In the genomic region with DNA sequence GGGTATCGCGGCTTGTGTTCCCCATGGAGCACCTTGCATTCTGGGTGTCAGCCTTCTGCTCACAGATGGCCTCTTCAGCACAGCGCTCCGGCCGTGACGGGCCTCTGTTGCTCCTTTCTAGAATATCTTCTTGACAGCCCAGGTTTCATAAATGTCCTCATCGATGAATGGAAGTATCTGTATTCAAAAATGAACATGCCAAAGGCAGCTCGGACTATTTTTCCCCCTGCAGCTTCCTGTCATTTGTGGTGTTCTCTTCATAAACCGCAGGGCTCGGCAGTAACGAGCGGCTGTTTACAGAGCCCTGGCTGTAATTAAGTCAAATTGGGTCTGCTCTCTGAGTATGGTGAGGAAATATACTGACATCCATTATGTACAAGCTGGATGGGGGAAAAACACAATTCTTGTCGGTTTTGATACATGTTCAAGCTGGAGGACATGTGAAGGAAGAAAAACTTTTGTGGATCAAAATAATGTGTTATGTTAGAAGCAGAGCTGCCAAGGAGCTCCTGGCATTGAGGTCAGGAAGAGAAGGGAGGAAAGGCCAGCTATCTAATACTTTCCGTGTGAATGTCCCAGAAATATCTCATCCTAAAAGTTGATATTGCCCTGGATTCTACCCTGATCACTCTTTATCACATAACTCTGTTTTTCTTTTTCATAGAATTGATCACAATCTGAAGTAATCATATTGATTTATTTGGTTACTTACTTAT, we compare ENCODE assay signal across 8 cellular contexts.
A peak's percentile ranks its signal among the peaks of the same experiment; 100 is the strongest.
DNase-seq lines count a peak whose midpoint lies in the region; ATAC-seq and TF ChIP-seq lines count a peak whose summit lies in the region.

No MANE protein-coding gene starts in this region.

- H3K9ac ChIP-seq in mesenchymal stem cell (ENCODE audit: low read length), result no peak overlapping the region

- intact Hi-C loops in activated B cell treated with CpG ODN at 0.5 μM for 24 hours (cut with micrococcal nuclease), result no loop called here

- CTCF ChIA-PET in activated B cell treated with CpG ODN at 0.5 μM for 24 hours (lab: Charles Lee), result no interaction called here

- peak overlapping the region in 1 of 2 experiments; percentile 8 for H3K4me3 ChIP-seq in mesenchymal stem cell (ENCODE audit: insufficient read depth in 1 of 2, low read depth in 1 of 2, low read length in 2 of 2)

- H2BK15ac ChIP-seq in mesenchymal stem cell (ENCODE audit: low read depth, poor library complexity, severe bottlenecking), result no peak overlapping the region

- no peak overlapping the region for H3K14ac ChIP-seq in mesenchymal stem cell (ENCODE audit: low read length in 2 of 2)

- POLR2A ChIA-PET in activated B cell treated with CpG ODN at 0.5 μM for 24 hours (lab: Charles Lee), result no interaction called here

- no peak overlapping the region for H3K27ac ChIP-seq in mesenchymal stem cell (ENCODE audit: low read length, poor library complexity, severe bottlenecking)

- H3K36me3 Mint-ChIP-seq in activated B cell treated with CpG ODN at 0.5 μM for 24 hours (ENCODE audit: low read depth), result no peaks in the 10 kb centered on the region

- peak overlapping the region; percentile 9 for H2BK120ac ChIP-seq in mesenchymal stem cell (ENCODE audit: low read depth, low read length)

- H3K23ac ChIP-seq in mesenchymal stem cell (ENCODE audit: low read length in 2 of 2), result no peak overlapping the region

- H2AK5ac ChIP-seq in mesenchymal stem cell (ENCODE audit: low read length, severe bottlenecking), result no peak overlapping the region

- H3K27me3 ChIP-seq in mesenchymal stem cell (ENCODE audit: control insufficient read depth in 1 of 2, insufficient read depth in 1 of 2, low read length in 2 of 2), result peaks cover 0 to 3% of the 10 kb centered on the region in 2 experiments

- peak overlapping the region; percentile 60 for H4K8ac ChIP-seq in mesenchymal stem cell (ENCODE audit: low read length)

- H3K27me3 Mint-ChIP-seq in activated B cell treated with CpG ODN at 0.5 μM for 24 hours, result peaks cover 16% of the 10 kb centered on the region

- TF ChIP-seq CTCF in activated B cell treated with CpG ODN at 0.5 μM for 24 hours (IDR thresholded peaks at IDR 0.05), result no peak

- 55% methylated on average over 13 of the region's 14 CpGs for WGBS in mesenchymal stem cell

- H3K18ac ChIP-seq in mesenchymal stem cell (ENCODE audit: low read depth in 1 of 2, low read length in 2 of 2), result peak overlapping the region; percentile 75 to 76

- H3K9me3 Mint-ChIP-seq in activated B cell treated with CpG ODN at 0.5 μM for 24 hours, result peaks cover 1% of the 10 kb centered on the region

- H2BK12ac ChIP-seq in mesenchymal stem cell (ENCODE audit: low read length in 2 of 2), result peak overlapping the region; percentile 7 to 67

- peak overlapping the region in 1 of 2 experiments; percentile 73 for H3K4ac ChIP-seq in mesenchymal stem cell (ENCODE audit: low read depth in 1 of 2, low read length in 2 of 2)

- ATAC-seq in activated B cell treated with CpG ODN at 0.5 μM for 24 hours (ENCODE audit: low read depth) (no peak), GM19324 (IDR thresholded peaks at IDR 0.05; ENCODE audit: low FRiP score, unreplicated experiment) (no peak), HG03565 (IDR thresholded peaks at IDR 0.05; ENCODE audit: unreplicated experiment) (no peak)

- H2BK5ac ChIP-seq in mesenchymal stem cell (ENCODE audit: low read depth, low read length, poor library complexity, severe bottlenecking), result no peak overlapping the region

- H3K27ac Mint-ChIP-seq in activated B cell treated with CpG ODN at 0.5 μM for 24 hours, result no peak overlapping the region

- H3K4me2 ChIP-seq in mesenchymal stem cell (ENCODE audit: low read length, poor library complexity, severe bottlenecking), result no peak overlapping the region

- DNase-seq in DMS153 (lab: John Stamatoyannopoulos, UW) (peak; percentile 35), NCI-H1092 (lab: John Stamatoyannopoulos, UW) (peak; percentile 33), activated B cell treated with CpG ODN at 0.5 μM for 24 hours (no peak), mesenchymal stem cell (peak; percentile 60), AG08396 (ENCODE audit: low spot score) (no peak), MV-4-11 (lab: John Stamatoyannopoulos, UW) (no peak)

- no peaks in the 10 kb centered on the region for H3K4me1 ChIP-seq in mesenchymal stem cell (ENCODE audit: control insufficient read depth, insufficient read depth, low read depth, low read length)

- H4K91ac ChIP-seq in mesenchymal stem cell (ENCODE audit: low read length), result peak overlapping the region; percentile 71

- peaks cover 11% of the 10 kb centered on the region for H3K4me1 Mint-ChIP-seq in activated B cell treated with CpG ODN at 0.5 μM for 24 hours

- H3K36me3 ChIP-seq in mesenchymal stem cell (ENCODE audit: control insufficient read depth in 1 of 2, insufficient read depth in 2 of 2, low read depth in 1 of 2, low read length in 2 of 2), result no peaks in the 10 kb centered on the region

- H2AFZ ChIP-seq in mesenchymal stem cell (ENCODE audit: low read depth, low read length), result no peak overlapping the region

- no peaks in the 10 kb centered on the region for H3K9me3 ChIP-seq in mesenchymal stem cell (ENCODE audit: control insufficient read depth, low read length)

- peak overlapping the region; percentile 9 for H3K4me3 Mint-ChIP-seq in activated B cell treated with CpG ODN at 0.5 μM for 24 hours

- no peaks in the 10 kb centered on the region for H3K79me1 ChIP-seq in mesenchymal stem cell (replicated peaks; ENCODE audit: low read length, poor library complexity, severe bottlenecking)

Comparison
In these comparisons a context has a peak if more than half of its experiments do, and no peak if none do; other contexts are left out.
1. DNase-seq: peak in DMS153 (single experiment), NCI-H1092 (single experiment) and mesenchymal stem cell (single experiment); none in activated B cell treated with CpG ODN at 0.5 μM for 24 hours (single experiment), AG08396 (single experiment) and MV-4-11 (single experiment).